8 cellular contexts compared by ENCODE assay signal in genomic region chr13:99085846-99086148, GRCh38.
DNase-seq lines count a peak whose midpoint lies in the region; ATAC-seq and TF ChIP-seq lines count a peak whose summit lies in the region.

No MANE protein-coding gene starts in this region.

- no peak for ATAC-seq in HG02759 (IDR thresholded peaks at IDR 0.05; ENCODE audit: unreplicated experiment)

- no peak for TF ChIP-seq CTCF in spleen (IDR thresholded peaks at IDR 0.05 in 8 of 11, conservative IDR thresholded peaks at IDR 0.05 in 3 of 11)

- H3K4me3 Mint-ChIP-seq in activated CD4-positive, alpha-beta memory T cell treated with anti-CD3 and anti-CD28 coated beads for 36 hours, result peak overlapping the region; percentile 72

- H3K27me3 Mint-ChIP-seq in activated CD4-positive, alpha-beta memory T cell treated with anti-CD3 and anti-CD28 coated beads for 36 hours, result no peaks in the 10 kb centered on the region

- CTCF ChIA-PET in activated CD4-positive, alpha-beta memory T cell treated with anti-CD3 and anti-CD28 coated beads for 36 hours (lab: Charles Lee), result interaction anchor here (1.8 kb wide), 1 partner anchor 30 kb away, joined by 4 read pairs; no protein-coding TSS in a partner anchor

- DNase-seq in HAP-1 (ENCODE audit: low spot score in 2 of 2) (no peak), spleen (no peak), SW480 (ENCODE audit: low spot score) (no peak), OCI-M1 (lab: John Stamatoyannopoulos, UW) (no peak), NCI-H1417 treated with DMSO at 0.1 percent for 48 hours (lab: John Stamatoyannopoulos, UW) (no peak)
- no peak for DNase-seq in activated CD4-positive, alpha-beta memory T cell treated with anti-CD3 and anti-CD28 coated beads for 36 hours

- H3K4me3 ChIP-seq in HAP-1 (peak overlapping the region; percentile 53), iPS-11a (ENCODE audit: low read depth, low read length) (peak overlapping the region; percentile 73), spleen (peak overlapping the region; percentile 50 to 97 (median 80))

- WGBS in spleen, 5 donors, result 5 to 10% (median 8%) methylated on average over 7 to 14 of the region's 14 CpGs

- peak overlapping the region in 7 of 8 donors; percentile 9 to 93 (median 66) for H3K27ac ChIP-seq in spleen

- intact Hi-C loops in activated CD4-positive, alpha-beta memory T cell treated with anti-CD3 and anti-CD28 coated beads for 36 hours (cut with micrococcal nuclease), result loop anchor here (2.0 to 10.0 kb wide), 6 partner anchors 39 to 511 kb away; partner anchors contain the start of gene STK24
- intact Hi-C loops in spleen (cut with DNase I; ENCODE audit: low total_unique reads), result no loop called here

- no peaks in the 10 kb centered on the region for H3K36me3 ChIP-seq in HAP-1 (replicated peaks)
- H3K36me3 ChIP-seq in spleen, result no peaks in the 10 kb centered on the region

- H3K4me1 ChIP-seq in HAP-1 (peaks cover 10% of the 10 kb centered on the region), spleen (peaks cover 8 to 45% (median 35%) of the 10 kb centered on the region in 6 donors)

- in situ Hi-C loops in HAP-1 (cut with MboI; ENCODE audit: low sequenced_read_pairs), result no loop called here

- no peaks in the 10 kb centered on the region for H3K36me3 Mint-ChIP-seq in activated CD4-positive, alpha-beta memory T cell treated with anti-CD3 and anti-CD28 coated beads for 36 hours

- peaks cover 35% of the 10 kb centered on the region for H3K4me1 Mint-ChIP-seq in activated CD4-positive, alpha-beta memory T cell treated with anti-CD3 and anti-CD28 coated beads for 36 hours (ENCODE audit: low read depth)

- TF ChIP-seq POLR2A in spleen (IDR thresholded peaks at IDR 0.05), result no peak

- POLR2A ChIA-PET in activated CD4-positive, alpha-beta memory T cell treated with anti-CD3 and anti-CD28 coated beads for 36 hours (lab: Charles Lee), result interaction anchor here (0.6 to 2.1 kb wide), 6 partner anchors 17 to 115 kb away, joined by 3 to 6 read pairs (median 3); partner anchors contain the start of gene UBAC2

- H3K9me3 ChIP-seq in HAP-1 (no peaks in the 10 kb centered on the region), spleen (no peaks in the 10 kb centered on the region)

- no peaks in the 10 kb centered on the region for H3K9me3 Mint-ChIP-seq in activated CD4-positive, alpha-beta memory T cell treated with anti-CD3 and anti-CD28 coated beads for 36 hours

- H3K27me3 ChIP-seq in HAP-1 (ENCODE audit: low read depth), result no peaks in the 10 kb centered on the region
- H3K27me3 ChIP-seq in spleen (replicated peaks in 1 of 7), result peaks cover 0 to 50% (median 0%) of the 10 kb centered on the region in 7 donors

- H3K27ac Mint-ChIP-seq in activated CD4-positive, alpha-beta memory T cell treated with anti-CD3 and anti-CD28 coated beads for 36 hours, result peak overlapping the region; percentile 42
